In the genomic region with DNA sequence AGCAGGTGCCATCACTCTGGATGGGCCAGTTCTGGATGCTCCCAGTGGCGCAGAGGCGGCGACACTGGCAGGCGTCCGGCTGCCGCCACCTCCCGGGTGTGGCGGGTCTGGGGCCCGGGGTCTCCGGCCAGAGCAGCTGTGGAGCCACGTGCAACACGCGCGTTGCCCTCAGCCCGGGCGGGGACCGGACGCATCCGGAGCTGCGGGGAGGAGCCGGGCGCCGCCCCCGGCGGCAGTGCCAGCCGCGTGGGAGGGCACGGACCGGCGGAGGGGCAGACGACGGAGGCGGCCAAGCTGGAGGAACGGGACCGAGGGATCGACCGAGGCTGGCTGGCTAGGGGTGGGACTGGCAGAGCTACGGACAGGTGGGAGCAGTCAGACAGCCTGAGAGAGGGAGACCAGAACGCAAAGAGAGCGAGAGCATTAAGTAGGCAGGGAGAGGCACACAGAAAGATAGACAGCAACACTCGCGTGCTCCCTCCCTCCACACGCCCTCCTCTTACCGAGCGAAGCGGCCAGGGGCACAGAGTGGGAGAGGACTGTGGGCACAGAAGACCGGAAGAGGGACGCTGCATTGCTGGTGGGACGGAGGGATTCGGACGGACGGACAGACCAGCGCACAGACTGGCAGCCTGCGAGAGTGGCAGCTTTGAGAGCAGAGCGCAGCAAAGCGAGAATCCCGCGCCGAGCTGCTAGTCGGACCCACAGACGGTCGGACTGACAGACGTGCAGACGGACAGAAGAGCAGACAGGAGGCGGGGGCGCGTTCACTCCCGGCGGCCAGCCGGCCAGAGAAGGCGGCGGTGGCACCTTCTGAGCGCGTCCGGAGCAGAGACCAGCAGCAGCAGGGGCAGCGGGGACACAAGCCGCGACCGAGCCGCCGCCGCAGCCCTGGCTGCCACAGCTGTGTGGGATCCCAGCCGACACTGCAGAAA, we compare ENCODE assay signal across 8 cellular contexts. TPM values are rescaled to one million over a fixed set of nuclear protein-coding genes. Genes with fewer than 3 reads are reported as not detected.
DNase-seq lines count a peak whose midpoint lies in the region; ATAC-seq and TF ChIP-seq lines count a peak whose summit lies in the region.

A gene (plus strand): TSS at position 275 of the 935 bp plus-strand sequence. CDS start 42,227 bp downstream, outside the sequence.

- no peaks in the 10 kb centered on the region for H3K4me1 ChIP-seq in lung (ENCODE audit: control insufficient read depth in 2 of 2, insufficient read depth in 2 of 2, low read length in 2 of 2)
- H3K4me1 ChIP-seq in thyroid gland: peaks cover 4 to 12% of the 10 kb centered on the region in 2 donors

- peaks cover 34% of the 10 kb centered on the region for H3K27me3 Mint-ChIP-seq in activated naive CD4-positive, alpha-beta T cell treated with anti-CD3 and anti-CD28 coated beads, Interleukin-2, amount 50 U/mL, for 24 hours

- peak within 1 kb of the TSS; percentile 11 to 96 (median 90) for H3K27ac ChIP-seq in dorsolateral prefrontal cortex
- no peak within 1 kb of the TSS for H3K27ac ChIP-seq in lung (ENCODE audit: low read depth in 1 of 2, low read length in 1 of 2)
- no peak within 1 kb of the TSS for H3K27ac ChIP-seq in thyroid gland

- intact Hi-C loops in dorsolateral prefrontal cortex (cut with DNase I) (loop anchor here (5.0 to 10.0 kb wide), 3 partner anchors 37 to 1252 kb away; no protein-coding TSS in a partner anchor), thyroid gland (cut with DNase I) (no loop called here)

- no peaks in the 10 kb centered on the region for H3K9me3 Mint-ChIP-seq in activated naive CD4-positive, alpha-beta T cell treated with anti-CD3 and anti-CD28 coated beads, Interleukin-2, amount 50 U/mL, for 24 hours

- no peaks in the 10 kb centered on the region for H3K4me1 Mint-ChIP-seq in activated naive CD4-positive, alpha-beta T cell treated with anti-CD3 and anti-CD28 coated beads, Interleukin-2, amount 50 U/mL, for 24 hours

- TF ChIP-seq CTCF in dorsolateral prefrontal cortex (IDR thresholded peaks at IDR 0.05 in 54 of 56, conservative IDR thresholded peaks at IDR 0.05 in 2 of 56; ENCODE audit: low read depth in 1 of 56, partially characterized antibody in 56 of 56): peak in 10 of 56 donors; percentile 6 to 33 (median 14)
- no peak for TF ChIP-seq CTCF in lung (IDR thresholded peaks at IDR 0.05; ENCODE audit: control extremely low read depth, extremely low read depth)
- no peak for TF ChIP-seq CTCF in thyroid gland (IDR thresholded peaks at IDR 0.05)

- DNase-seq in activated naive CD4-positive, alpha-beta T cell treated with Interleukin-2 at 50 U/mL for 16 hours: no peak
- peak; percentile 39 for DNase-seq in NCI-H526 treated with DMSO at 0.1 percent for 48 hours (lab: John Stamatoyannopoulos, UW)
- peak; percentile 35 to 82 (median 63) for DNase-seq in dorsolateral prefrontal cortex
- DNase-seq in lung (ENCODE audit: low spot score): no peak
- peak; percentile 16 to 21 for DNase-seq in thyroid gland
- no peak for DNase-seq in stimulated activated CD4-positive, alpha-beta T cell treated with anti-CD3 and anti-CD28 coated beads, Interleukin-4, amount 100 ng/mL, for 24 hours
- no peak for DNase-seq in NCI-H1105 (lab: John Stamatoyannopoulos, UW)

- H3K36me3 Mint-ChIP-seq in activated naive CD4-positive, alpha-beta T cell treated with anti-CD3 and anti-CD28 coated beads, Interleukin-2, amount 50 U/mL, for 24 hours: no peaks in the 10 kb centered on the region

- no peak within 1 kb of the TSS for H3K27ac Mint-ChIP-seq in activated naive CD4-positive, alpha-beta T cell treated with anti-CD3 and anti-CD28 coated beads, Interleukin-2, amount 50 U/mL, for 24 hours

- H3K27me3 ChIP-seq in dorsolateral prefrontal cortex (peaks cover 0 to 22% (median 0%) of the 10 kb centered on the region in 45 donors), lung (ENCODE audit: control insufficient read depth, insufficient read depth) (peaks cover 2% of the 10 kb centered on the region), thyroid gland (peaks cover 12% of the 10 kb centered on the region)

- no peaks in the 10 kb centered on the region for H3K36me3 ChIP-seq in lung (ENCODE audit: control insufficient read depth in 2 of 2, insufficient read depth in 2 of 2, low read length in 2 of 2)
- H3K36me3 ChIP-seq in thyroid gland: no peaks in the 10 kb centered on the region

- H3K4me3 ChIP-seq in dorsolateral prefrontal cortex (peak within 1 kb of the TSS; percentile 37 to 92 (median 70)), lung (no peak within 1 kb of the TSS), thyroid gland (replicated peaks in 1 of 3) (peak within 1 kb of the TSS in 1 of 3 donors; percentile 20)

- peak within 1 kb of the TSS; percentile 63 for H3K4me3 Mint-ChIP-seq in activated naive CD4-positive, alpha-beta T cell treated with anti-CD3 and anti-CD28 coated beads, Interleukin-2, amount 50 U/mL, for 24 hours

- peak; percentile 34 for ATAC-seq in lung (ENCODE audit: insufficient read depth, low FRiP score)

- no peak for TF ChIP-seq POLR2A in thyroid gland (IDR thresholded peaks at IDR 0.05)

- 1 to 2% methylated on average over 73 to 83 of the region's 83 CpGs for WGBS in lung, 2 donors
- WGBS in thyroid gland, 2 donors: 1 to 4% methylated on average over 43 to 45 of the region's 83 CpGs

- H3K9me3 ChIP-seq in lung (ENCODE audit: control insufficient read depth in 2 of 2, insufficient read depth in 1 of 2, low read length in 1 of 2) (peaks cover 0 to 8% of the 10 kb centered on the region in 2 donors), thyroid gland (no peaks in the 10 kb centered on the region)

RNA-seq across cellular contexts. Expression of the gene that starts here (rescaled TPM):
- 100 to 1,000 TPM in 116 of 120 experiments, 10 to 100 TPM in 4; 77.6 to 293 (median 180) TPM for total RNA-seq in dorsolateral prefrontal cortex
- under 1 TPM in 1 of 2 donors, not detected in 1; 0.71 TPM for total RNA-seq in lung
- polyA plus RNA-seq in lung: not detected
- not detected for total RNA-seq in thyroid gland

Comparison
In these comparisons a context has a peak if more than half of its experiments do, and no peak if none do; other contexts are left out.
1. RNA of the gene that starts here (total RNA-seq): 77.6 to 293 TPM in dorsolateral prefrontal cortex; 0.71 TPM in lung and not detected in thyroid gland; every median in the first group is over 10 times any median in the second.
2. Peak in ATAC-seq in lung; RNA of the gene not detected or under 1 TPM.
3. Peak in DNase-seq in thyroid gland; RNA of the gene not detected or under 1 TPM.
4. DNase-seq: peak in NCI-H526 treated with DMSO at 0.1 percent for 48 hours (single experiment) and dorsolateral prefrontal cortex (10 of 10); none in activated naive CD4-positive, alpha-beta T cell treated with Interleukin-2 at 50 U/mL for 16 hours (single experiment), lung (single experiment), stimulated activated CD4-positive, alpha-beta T cell treated with anti-CD3 and anti-CD28 coated beads, Interleukin-4, amount 100 ng/mL, for 24 hours (single experiment) and NCI-H1105 (single experiment).
5. H3K27ac ChIP-seq: peak in dorsolateral prefrontal cortex (59 of 59); none in lung (0 of 2) and thyroid gland (0 of 3).